In the genomic region with DNA sequence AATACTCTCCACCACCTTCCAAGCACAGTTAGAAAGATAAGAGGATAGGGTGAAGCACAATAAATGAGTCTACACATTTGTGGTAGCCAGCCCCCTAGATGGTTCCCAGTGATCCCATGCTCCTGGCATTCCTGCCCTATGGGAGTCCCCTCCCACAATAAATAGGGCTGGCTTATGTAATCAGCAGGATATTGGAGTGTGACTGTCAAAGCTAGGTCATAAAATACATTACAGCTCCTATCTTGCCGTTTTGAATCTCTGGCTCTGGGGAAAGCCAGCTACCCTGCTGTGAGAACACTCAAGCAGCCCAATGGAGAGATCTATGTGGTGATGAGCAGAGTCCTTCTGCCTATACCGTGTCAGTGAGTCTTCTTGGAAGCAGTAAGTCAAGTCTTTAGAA, we compare ENCODE assay signal across 21 cellular contexts.
DNase-seq lines count a peak whose midpoint lies in the region; ATAC-seq and TF ChIP-seq lines count a peak whose summit lies in the region.
"Had no signal": no experiment of that assay in that cellular context is flagged by ENCODE, and none has a peak within 500 bp of the region (broad histone marks: within the 10 kb centered on the region; RNA-seq: fewer than 3 reads in every experiment).

No MANE protein-coding gene starts in this region.

- peak; percentile 46 for ATAC-seq in WTC11

- H3K36me3 ChIP-seq in H7 (replicated peaks; ENCODE audit: control insufficient read depth, insufficient read depth, low read length) = no peaks in the 10 kb centered on the region
- H3K36me3 ChIP-seq in osteoblast (ENCODE audit: insufficient read depth, low read length) = no peaks in the 10 kb centered on the region
- H3K36me3 ChIP-seq: HAP-1, Peyer's patch had no signal

- DNase-seq in NCI-H1417 (lab: John Stamatoyannopoulos, UW) (peak in 2 of 3 experiments; percentile 2 to 29), NCI-H1417 treated with DMSO at 0.1 percent for 48 hours (lab: John Stamatoyannopoulos, UW) (no peak), H7 (peak; percentile 31), WTC11 (ENCODE audit: low spot score) (no peak), islet precursor cell (peak; percentile 59), osteoblast (ENCODE audit: insufficient read length, low spot score, missing footprints) (no peak), Ammon's horn (ENCODE audit: low spot score) (no peak)
- no peak for DNase-seq in stimulated activated CD4-positive, alpha-beta T cell treated with anti-CD3 and anti-CD28 coated beads, Interleukin-15, amount 100 ng/mL, for 24 hours
- DNase-seq: CD4-positive, CD25-positive, alpha-beta regulatory T cell; COR-L47; DMS 273 treated with DMSO at 0.1 percent for 48 hours; DND-41; NCI-H1105 treated with DMSO at 0.1 percent for 48 hours; NCI-H1930; NCI-H2171 treated with DMSO at 0.1 percent for 48 hours; NCI-H748 treated with DMSO at 0.1 percent for 48 hours; NK-92 treated with Interleukin-12 subunit alpha and Interleukin-12 subunit beta, amount 100 ng/mL, for 24 hours; Peyer's patch had no signal

- H3K27me3 ChIP-seq in H7 (ENCODE audit: control insufficient read depth, insufficient read depth, low read length) (no peaks in the 10 kb centered on the region), osteoblast (ENCODE audit: insufficient read depth, low read length) (peaks cover 9% of the 10 kb centered on the region)
- H3K27me3 ChIP-seq: Peyer's patch had no signal

- no peaks in the 10 kb centered on the region for H3K4me1 Mint-ChIP-seq in WTC11
- H3K4me1 Mint-ChIP-seq: B cell; CD4-positive, CD25-positive, alpha-beta regulatory T cell had no signal

- H3K27me3 Mint-ChIP-seq in WTC11 (ENCODE audit: low read depth) = no peaks in the 10 kb centered on the region

- no peak overlapping the region for H2AFZ ChIP-seq in osteoblast (ENCODE audit: low read length)

- TF ChIP-seq CTCF in WTC11 (IDR thresholded peaks at IDR 0.05) (no peak), osteoblast (IDR thresholded peaks at IDR 0.05; ENCODE audit: extremely low read depth, low read depth, low read length) (no peak)

- H3K4me1 ChIP-seq in osteoblast (ENCODE audit: insufficient read depth, low read length) = no peaks in the 10 kb centered on the region
- H3K4me1 ChIP-seq: HAP-1, Peyer's patch had no signal

- H3K36me3 Mint-ChIP-seq in WTC11 = no peaks in the 10 kb centered on the region
- H3K36me3 Mint-ChIP-seq: CD4-positive, CD25-positive, alpha-beta regulatory T cell had no signal

- H3K9me3 Mint-ChIP-seq in WTC11 = peaks cover 6% of the 10 kb centered on the region

- H3K4me2 ChIP-seq in osteoblast (ENCODE audit: insufficient read depth, low read length) = no peak overlapping the region

- CTCF ChIA-PET in WTC11 (lab: Charles Lee) = interaction anchor here (0.8 kb wide), 1 partner anchor 136 kb away, joined by 3 read pairs; no protein-coding TSS in a partner anchor

- no peaks in the 10 kb centered on the region for H4K20me1 ChIP-seq in osteoblast (ENCODE audit: insufficient read depth, low read length)

- H3K27ac Mint-ChIP-seq in WTC11 = no peak overlapping the region
- H3K27ac Mint-ChIP-seq: B cell; CD4-positive, CD25-positive, alpha-beta regulatory T cell had no signal

- no peak overlapping the region for H3K4me3 Mint-ChIP-seq in WTC11
- H3K4me3 Mint-ChIP-seq: B cell; CD4-positive, CD25-positive, alpha-beta regulatory T cell had no signal

- H3K9me3 ChIP-seq in osteoblast (ENCODE audit: low read depth, low read length) = no peaks in the 10 kb centered on the region
- H3K9me3 ChIP-seq: HAP-1, Peyer's patch had no signal

- H3K79me2 ChIP-seq in osteoblast (ENCODE audit: insufficient read depth, low read length) = no peaks in the 10 kb centered on the region

- H3K4me3 ChIP-seq in H7 (ENCODE audit: insufficient read depth, low read depth, low read length) = no peak overlapping the region
- H3K4me3 ChIP-seq in osteoblast (ENCODE audit: insufficient read depth, low read length) = no peak overlapping the region
- H3K4me3 ChIP-seq: HAP-1, Peyer's patch had no signal

- no peak overlapping the region for H3K27ac ChIP-seq in osteoblast (ENCODE audit: low read depth, low read length)
- H3K27ac ChIP-seq: 22Rv1, Peyer's patch had no signal

- POLR2A ChIA-PET in WTC11 (lab: Charles Lee) = no interaction called here

TF ChIP-seq in WTC11, 78 proteins besides CTCF, POLR2A, EP300 and RAD21:
- TF ChIP-seq ZNF138 (CRISPR knock-in tag; conservative IDR thresholded peaks at IDR 0.05) = no peak
- TF ChIP-seq EMX1 (CRISPR knock-in tag; IDR thresholded peaks at IDR 0.05) = no peak
- no peak for TF ChIP-seq NR3C1 (CRISPR knock-in tag; conservative IDR thresholded peaks at IDR 0.05; ENCODE audit: low read depth)
- no peak for TF ChIP-seq HMGA2 (CRISPR knock-in tag; IDR thresholded peaks at IDR 0.05)
- TF ChIP-seq ZNF317 (CRISPR knock-in tag; IDR thresholded peaks at IDR 0.05; ENCODE audit: borderline replicate concordance, low read depth) = no peak
- TF ChIP-seq TP53 (CRISPR knock-in tag; IDR thresholded peaks at IDR 0.05) = no peak
TF ChIP-seq in WTC11: peak in this region for 0.

Comparison
In these comparisons a context has a peak if more than half of its experiments do, and no peak if none do; other contexts are left out.
1. DNase-seq: peak in NCI-H1417 (2 of 3), H7 (single experiment) and islet precursor cell (single experiment); none in NCI-H1417 treated with DMSO at 0.1 percent for 48 hours (single experiment), WTC11 (single experiment), osteoblast (single experiment), Ammon's horn (single experiment) and stimulated activated CD4-positive, alpha-beta T cell treated with anti-CD3 and anti-CD28 coated beads, Interleukin-15, amount 100 ng/mL, for 24 hours (single experiment).